8 cellular contexts compared by ENCODE assay signal in genomic region chr7:150404172-150404784, GRCh38. TPM values are rescaled to one million over a fixed set of nuclear protein-coding genes. Genes with fewer than 3 reads are reported as not detected.
DNase-seq lines count a peak whose midpoint lies in the region; ATAC-seq, FAIRE-seq and TF ChIP-seq lines count a peak whose summit lies in the region.

No MANE protein-coding gene starts in this region.

- no peak for FAIRE-seq in small intestine (lab: Jason Lieb, UNC)
- no peak for FAIRE-seq in GM12892 (lab: Jason Lieb, UNC)

- CTCF ChIA-PET in activated CD8-positive, alpha-beta T cell treated with anti-CD3 and anti-CD28 coated beads for 36 hours (lab: Charles Lee), result interaction anchor here (0.6 to 4.2 kb wide), 7 partner anchors 12 to 51 kb away, joined by 3 to 23 read pairs (median 3); partner anchors contain the start of gene REPIN1

- peak overlapping the region; percentile 88 for H3K27ac Mint-ChIP-seq in activated CD8-positive, alpha-beta T cell treated with anti-CD3 and anti-CD28 coated beads for 36 hours

- POLR2A ChIA-PET in activated CD8-positive, alpha-beta T cell treated with anti-CD3 and anti-CD28 coated beads for 36 hours (lab: Charles Lee), result interaction anchor here (0.6 to 6.2 kb wide), 13 partner anchors 9 to 926 kb away, joined by 3 to 52 read pairs (median 4); partner anchors contain the start of genes ACTR3C, GIMAP8, LRRC61 and REPIN1

- TF ChIP-seq CTCF in activated CD8-positive, alpha-beta T cell treated with anti-CD3 and anti-CD28 coated beads for 36 hours (IDR thresholded peaks at IDR 0.05), result no peak

- peak overlapping the region; percentile 85 for H3K9ac ChIP-seq in HUES6 (ENCODE audit: low read length)

- H3K4me3 Mint-ChIP-seq in activated CD8-positive, alpha-beta T cell treated with anti-CD3 and anti-CD28 coated beads for 36 hours, result peak overlapping the region; percentile 79

- TF ChIP-seq POLR2A in GM12892 (IDR thresholded peaks at IDR 0.05; ENCODE audit: low read depth, low read length), result no peak

- intact Hi-C loops in activated CD8-positive, alpha-beta T cell treated with anti-CD3 and anti-CD28 coated beads for 36 hours (cut with micrococcal nuclease), result no loop called here
- intact Hi-C loops in right cardiac atrium (cut with DNase I), result loop anchor here in 3 of 4 donors (5.0 to 10.0 kb wide), 2 partner anchors 37 to 49 kb away; partner anchors contain the start of gene REPIN1 (in 1 of the 3)

- H3K36me3 ChIP-seq in HUES6 (ENCODE audit: control insufficient read depth, insufficient read depth, low read length) (peaks cover 5% of the 10 kb centered on the region; the same call in 1 of the 2 replicates), small intestine (ENCODE audit: control insufficient read depth in 2 of 2, insufficient read depth in 2 of 2, low read length in 2 of 2) (no peaks in the 10 kb centered on the region)

- peaks cover 72% of the 10 kb centered on the region for H3K4me1 ChIP-seq in HUES6 (ENCODE audit: control insufficient read depth, insufficient read depth, low read length)
- H3K4me1 ChIP-seq in right cardiac atrium (ENCODE audit: control insufficient read depth, insufficient read depth, low read length), result peaks cover 10% of the 10 kb centered on the region
- H3K4me1 ChIP-seq in small intestine (ENCODE audit: control insufficient read depth in 2 of 2, insufficient read depth in 1 of 2, low read depth in 1 of 2, low read length in 1 of 2), result peaks cover 4 to 11% of the 10 kb centered on the region in 2 donors

- H3K36me3 Mint-ChIP-seq in activated CD8-positive, alpha-beta T cell treated with anti-CD3 and anti-CD28 coated beads for 36 hours (ENCODE audit: low read depth), result peaks cover 4% of the 10 kb centered on the region

- no peaks in the 10 kb centered on the region for H3K27me3 Mint-ChIP-seq in activated CD8-positive, alpha-beta T cell treated with anti-CD3 and anti-CD28 coated beads for 36 hours

- H3K9me3 ChIP-seq in HUES6 (ENCODE audit: control insufficient read depth, insufficient read depth, low read depth, low read length) (no peaks in the 10 kb centered on the region), right cardiac atrium (ENCODE audit: control insufficient read depth, low read length) (no peaks in the 10 kb centered on the region), small intestine (ENCODE audit: control insufficient read depth, low read depth) (no peaks in the 10 kb centered on the region)

- no peaks in the 10 kb centered on the region for H3K27me3 ChIP-seq in HUES6 (ENCODE audit: control insufficient read depth, insufficient read depth, low read length)
- H3K27me3 ChIP-seq in right cardiac atrium (ENCODE audit: control insufficient read depth, insufficient read depth), result no peaks in the 10 kb centered on the region
- H3K27me3 ChIP-seq in small intestine (ENCODE audit: control insufficient read depth in 2 of 2, insufficient read depth in 2 of 2, low read length in 2 of 2), result no peaks in the 10 kb centered on the region

- H3K4me1 Mint-ChIP-seq in activated CD8-positive, alpha-beta T cell treated with anti-CD3 and anti-CD28 coated beads for 36 hours (ENCODE audit: low read depth), result peaks cover 49% of the 10 kb centered on the region

- H3K27ac ChIP-seq in HUES6 (ENCODE audit: low read depth, low read length), result peak overlapping the region; percentile 96
- H3K27ac ChIP-seq in right cardiac atrium (ENCODE audit: low read length), result peak overlapping the region; percentile 77
- H3K27ac ChIP-seq in small intestine (ENCODE audit: low read depth in 1 of 2, low read length in 1 of 2), result peak overlapping the region; percentile 86 to 92

- H3K4me3 ChIP-seq in HUES6 (ENCODE audit: low read depth, low read length) (peak overlapping the region; percentile 75), right cardiac atrium (ENCODE audit: low read length) (peak overlapping the region; percentile 75), small intestine (ENCODE audit: low read depth in 1 of 2, low read length in 2 of 2) (peak overlapping the region; percentile 58 to 66)

- no peaks in the 10 kb centered on the region for H3K9me3 Mint-ChIP-seq in activated CD8-positive, alpha-beta T cell treated with anti-CD3 and anti-CD28 coated beads for 36 hours

- DNase-seq in activated CD8-positive, alpha-beta T cell treated with anti-CD3 and anti-CD28 coated beads for 36 hours, result no peak
- no peak for DNase-seq in right cardiac atrium
- DNase-seq in small intestine, result no peak
- no peak for DNase-seq in GM12892 (ENCODE audit: insufficient read length)

- WGBS in right cardiac atrium, result 31% methylated on average over 16 of the region's 16 CpGs
- 23 to 32% (median 26%) methylated on average over 16 of the region's 16 CpGs for WGBS in small intestine, 3 donors

- ATAC-seq in activated CD8-positive, alpha-beta T cell treated with anti-CD3 and anti-CD28 coated beads for 36 hours, result no peak
- ATAC-seq in right cardiac atrium (peak; percentile 8 to 38), HG03175 (IDR thresholded peaks at IDR 0.05; ENCODE audit: unreplicated experiment) (no peak), HG02759 (IDR thresholded peaks at IDR 0.05; ENCODE audit: unreplicated experiment) (no peak), HG03520 (IDR thresholded peaks at IDR 0.05; ENCODE audit: unreplicated experiment) (no peak)

RNA-seq across cellular contexts. Expression of gene ZNF775, which starts 25.1 kb away (rescaled TPM):
- 1 to 10 TPM; 4.7 to 4.9 TPM for total RNA-seq in activated CD8-positive, alpha-beta T cell treated with anti-CD3 and anti-CD28 coated beads for 36 hours
- 1 to 10 TPM; 5.1 to 6.5 (median 5.8) TPM for total RNA-seq in right cardiac atrium
- polyA plus RNA-seq in right cardiac atrium (4.5 TPM), small intestine (1 to 10 TPM; 1.1 to 3.6 (median 1.3) TPM)
- polyA plus RNA-seq in GM12892 (2012; ENCODE audit: missing spikeins), result 4.2 TPM

RNA-seq across cellular contexts. Expression of gene REPIN1, which starts 35.7 kb away (rescaled TPM):
- 10 to 100 TPM; 56.0 to 59.2 TPM for total RNA-seq in activated CD8-positive, alpha-beta T cell treated with anti-CD3 and anti-CD28 coated beads for 36 hours
- 100 to 1,000 TPM in 3 of 4 donors, 10 to 100 TPM in 1; 98.2 to 116 (median 107) TPM for total RNA-seq in right cardiac atrium
- polyA plus RNA-seq in right cardiac atrium (70.6 TPM), small intestine (100 to 1,000 TPM in 1 of 3 donors, 10 to 100 TPM in 2; 46.5 to 101 (median 55.5) TPM)
- polyA plus RNA-seq in GM12892 (2012; ENCODE audit: missing spikeins), result 46.6 TPM

RNA-seq across cellular contexts. Expression of gene GIMAP8, which starts 46.2 kb away (rescaled TPM):
- total RNA-seq in activated CD8-positive, alpha-beta T cell treated with anti-CD3 and anti-CD28 coated beads for 36 hours, result 1 to 10 TPM; 8.6 to 8.7 TPM
- 10 to 100 TPM; 11.4 to 21.0 (median 12.4) TPM for total RNA-seq in right cardiac atrium
- polyA plus RNA-seq in right cardiac atrium (12.2 TPM), small intestine (10 to 100 TPM in 1 of 3 donors, 1 to 10 TPM in 1, under 1 TPM in 1; 0.67 to 14.0 (median 3.0) TPM)
- 5.4 TPM for polyA plus RNA-seq in GM12892 (2012; ENCODE audit: missing spikeins)

Comparison
In these comparisons a context has a peak if more than half of its experiments do, and no peak if none do; other contexts are left out.
1. ATAC-seq: peak in right cardiac atrium (2 of 2); none in activated CD8-positive, alpha-beta T cell treated with anti-CD3 and anti-CD28 coated beads for 36 hours (single experiment), HG03175 (single experiment), HG02759 (single experiment) and HG03520 (single experiment).
2. Peak in every context shown above with its lines, with median percentiles within 50 percentile points of each other: H3K27ac ChIP-seq and H3K4me3 ChIP-seq.